Comparison of ENCODE assay signal across 9 cellular contexts in genomic region chr13:110387451-110388140, GRCh38.
A peak's percentile ranks its signal among the peaks of the same experiment; 100 is the strongest.
DNase-seq lines count a peak whose midpoint lies in the region; ATAC-seq and TF ChIP-seq lines count a peak whose summit lies in the region.
"Had no signal": no experiment of that assay in that cellular context is flagged by ENCODE, and none has a peak within 500 bp of the region (broad histone marks: within the 10 kb centered on the region; RNA-seq: fewer than 3 reads in every experiment).

No MANE protein-coding gene starts in this region.

- no peaks in the 10 kb centered on the region for H3K27me3 Mint-ChIP-seq in mesothelial cell of epicardium (ENCODE audit: low read depth)
- peaks cover 20 to 39% of the 10 kb centered on the region in 2 donors for H3K27me3 Mint-ChIP-seq in natural killer cell (ENCODE audit: low read depth in 2 of 2)

- peak overlapping the region; percentile 47 for H3K4me3 Mint-ChIP-seq in mesothelial cell of epicardium
- H3K4me3 Mint-ChIP-seq in natural killer cell: no peak overlapping the region

- H3K36me3 Mint-ChIP-seq in mesothelial cell of epicardium (peaks cover 25% of the 10 kb centered on the region), natural killer cell (no peaks in the 10 kb centered on the region)

- H3K4me1 Mint-ChIP-seq in mesothelial cell of epicardium (peaks cover 35% of the 10 kb centered on the region), natural killer cell (no peaks in the 10 kb centered on the region)

- ATAC-seq in HG03095 (IDR thresholded peaks at IDR 0.05; ENCODE audit: unreplicated experiment) (peak; percentile 98), natural killer cell (no peak)
- ATAC-seq: A549 had no signal

- TF ChIP-seq CTCF in astrocyte of the spinal cord (IDR thresholded peaks at IDR 0.05; ENCODE audit: low read depth, low read length): no peak
- no peak for TF ChIP-seq CTCF in mesothelial cell of epicardium (IDR thresholded peaks at IDR 0.05; ENCODE audit: unreplicated experiment)
- no peak for TF ChIP-seq CTCF in natural killer cell (IDR thresholded peaks at IDR 0.05)

- peak; percentile 36 for DNase-seq in SIG-M5 treated with dmso at 0.1 percent for 504 hours (lab: John Stamatoyannopoulos, UW; ENCODE audit: unreplicated experiment)
- no peak for DNase-seq in SIG-M5 (lab: John Stamatoyannopoulos, UW)
- DNase-seq in astrocyte of the spinal cord (ENCODE audit: low read depth, low spot score): peak; percentile 68
- DNase-seq in mesothelial cell of epicardium (ENCODE audit: low spot score in 2 of 2, unreplicated experiment in 2 of 2): peak in 1 of 2 experiments; percentile 60
- no peak for DNase-seq in mucosa of gallbladder (ENCODE audit: low spot score)
- DNase-seq in natural killer cell: no peak
- no peak for DNase-seq in OCI-M1 (lab: John Stamatoyannopoulos, UW)

- H3K9me3 Mint-ChIP-seq in mesothelial cell of epicardium (peaks cover 8% of the 10 kb centered on the region), natural killer cell (no peaks in the 10 kb centered on the region)

- intact Hi-C loops in natural killer cell (cut with micrococcal nuclease): no loop called here

- H3K27ac Mint-ChIP-seq in mesothelial cell of epicardium: peak overlapping the region; percentile 99
- no peak overlapping the region for H3K27ac Mint-ChIP-seq in natural killer cell

- in situ Hi-C loops in astrocyte of the spinal cord (cut with HindIII; ENCODE audit: low sequenced_read_pairs): no loop called here

- H3K4me3 ChIP-seq in astrocyte of the spinal cord (ENCODE audit: low read depth, low read length): no peak overlapping the region
- H3K4me3 ChIP-seq: A549 had no signal

Comparison
In these comparisons a context has a peak if more than half of its experiments do, and no peak if none do; other contexts are left out.
1. DNase-seq: peak in SIG-M5 treated with dmso at 0.1 percent for 504 hours (single experiment) and astrocyte of the spinal cord (single experiment); none in SIG-M5 (single experiment), mucosa of gallbladder (single experiment), natural killer cell (single experiment) and OCI-M1 (single experiment).